1 cellular context compared by ENCODE assay signal in the genomic region with DNA sequence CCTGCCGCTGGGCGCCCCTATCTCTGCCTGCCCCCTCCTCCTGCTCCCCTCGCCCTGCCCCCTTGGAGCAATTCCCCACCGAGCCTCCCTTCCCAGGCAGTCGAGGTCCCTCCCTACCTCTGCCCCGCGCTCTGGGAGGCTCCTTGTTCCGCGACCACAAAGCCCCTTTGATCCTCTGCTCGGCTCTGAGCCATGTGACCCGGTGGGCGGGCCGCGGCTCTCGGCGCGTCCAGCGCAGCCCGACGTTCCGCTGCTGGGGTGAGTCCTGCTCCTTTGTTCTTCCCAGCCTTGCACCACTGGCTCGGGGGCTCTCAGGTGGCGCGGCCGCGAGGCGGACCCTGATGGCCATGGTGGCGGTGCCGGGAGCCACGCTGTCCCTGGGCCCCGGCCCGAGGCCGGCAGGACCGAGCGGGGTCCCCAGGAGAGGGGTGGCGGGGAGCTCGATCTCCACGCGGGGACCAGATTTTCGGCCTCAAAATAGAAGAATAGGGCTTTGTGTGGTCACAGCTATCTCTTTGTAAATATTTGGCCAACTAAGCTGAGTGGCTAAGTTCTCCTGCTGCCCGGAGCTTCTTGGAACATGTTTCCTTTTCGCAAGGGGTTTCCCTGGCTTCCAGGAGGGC.
TF ChIP-seq lines count a peak whose summit lies in the region.

No MANE protein-coding gene starts in this region.

TF ChIP-seq in HepG2, 621 proteins besides CTCF, POLR2A, EP300 and RAD21 (continued from another document and continues in another):
- TF ChIP-seq, protein P1, sequence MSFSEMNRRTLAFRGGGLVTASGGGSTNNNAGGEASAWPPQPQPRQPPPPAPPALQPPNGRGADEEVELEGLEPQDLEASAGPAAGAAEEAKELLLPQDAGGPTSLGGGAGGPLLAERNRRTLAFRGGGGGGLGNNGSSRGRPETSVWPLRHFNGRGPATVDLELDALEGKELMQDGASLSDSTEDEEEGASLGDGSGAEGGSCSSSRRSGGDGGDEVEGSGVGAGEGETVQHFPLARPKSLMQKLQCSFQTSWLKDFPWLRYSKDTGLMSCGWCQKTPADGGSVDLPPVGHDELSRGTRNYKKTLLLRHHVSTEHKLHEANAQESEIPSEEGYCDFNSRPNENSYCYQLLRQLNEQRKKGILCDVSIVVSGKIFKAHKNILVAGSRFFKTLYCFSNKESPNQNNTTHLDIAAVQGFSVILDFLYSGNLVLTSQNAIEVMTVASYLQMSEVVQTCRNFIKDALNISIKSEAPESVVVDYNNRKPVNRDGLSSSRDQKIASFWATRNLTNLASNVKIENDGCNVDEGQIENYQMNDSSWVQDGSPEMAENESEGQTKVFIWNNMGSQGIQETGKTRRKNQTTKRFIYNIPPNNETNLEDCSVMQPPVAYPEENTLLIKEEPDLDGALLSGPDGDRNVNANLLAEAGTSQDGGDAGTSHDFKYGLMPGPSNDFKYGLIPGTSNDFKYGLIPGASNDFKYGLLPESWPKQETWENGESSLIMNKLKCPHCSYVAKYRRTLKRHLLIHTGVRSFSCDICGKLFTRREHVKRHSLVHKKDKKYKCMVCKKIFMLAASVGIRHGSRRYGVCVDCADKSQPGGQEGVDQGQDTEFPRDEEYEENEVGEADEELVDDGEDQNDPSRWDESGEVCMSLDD (CRISPR knock-in tag; IDR thresholded peaks at IDR 0.05; ENCODE audit: borderline replicate concordance): no peak; the same call in 1 of the 2 replicates
- TF ChIP-seq ZBTB1 (CRISPR knock-in tag; IDR thresholded peaks at IDR 0.05; ENCODE audit: borderline replicate concordance) (no peak), BRCA1 (CRISPR knock-in tag; IDR thresholded peaks at IDR 0.05) (no peak; the same call in 1 of the 2 replicates), TBL1XR1 (IDR thresholded peaks at IDR 0.05; ENCODE audit: borderline replicate concordance, low read length, partially characterized antibody) (peak; percentile 36), BORCS8-MEF2B (CRISPR knock-in tag; IDR thresholded peaks at IDR 0.05) (peak; percentile 94), TAF15 (IDR thresholded peaks at IDR 0.05; ENCODE audit: low read depth, low read length, poor library complexity, severe bottlenecking) (peak; percentile 85), SMAD3 (CRISPR knock-in tag; IDR thresholded peaks at IDR 0.05) (no peak), ZNF644 (CRISPR knock-in tag; IDR thresholded peaks at IDR 0.05; ENCODE audit: low read depth) (no peak), HOXA3 (CRISPR knock-in tag; IDR thresholded peaks at IDR 0.05) (peak; percentile 93), ZNF737 (CRISPR knock-in tag; IDR thresholded peaks at IDR 0.05; ENCODE audit: borderline replicate concordance) (no peak), ZIK1 (CRISPR knock-in tag; IDR thresholded peaks at IDR 0.05; ENCODE audit: borderline replicate concordance, low read depth) (peak; percentile 90; the same call in 1 of the 2 replicates), ZNF530 (CRISPR knock-in tag; IDR thresholded peaks at IDR 0.05; ENCODE audit: low read depth) (no peak), ZNF790 (CRISPR knock-in tag; IDR thresholded peaks at IDR 0.05; ENCODE audit: borderline replicate concordance) (peak; percentile 53; the same call in 1 of the 2 replicates), ZSCAN22 (CRISPR knock-in tag; IDR thresholded peaks at IDR 0.05) (no peak), FOXA3 (CRISPR knock-in tag; IDR thresholded peaks at IDR 0.05) (peak; percentile 30; the same call in 1 of the 2 replicates), SKI (IDR thresholded peaks at IDR 0.05; ENCODE audit: partially characterized antibody) (peak; percentile 72), TBX3 (IDR thresholded peaks at IDR 0.05; ENCODE audit: borderline replicate concordance) (peak; percentile 10; the same call in 1 of the 2 replicates), FOXC1 (CRISPR knock-in tag; IDR thresholded peaks at IDR 0.05; ENCODE audit: borderline replicate concordance) (peak; percentile 21; the same call in 1 of the 2 replicates), GTF2F1 (IDR thresholded peaks at IDR 0.05; ENCODE audit: low read length) (no peak), HNF4A (CRISPR knock-in tag; IDR thresholded peaks at IDR 0.05) (peak; percentile 70), PAX8 (CRISPR knock-in tag; IDR thresholded peaks at IDR 0.05; ENCODE audit: borderline replicate concordance) (no peak), MXI1 (IDR thresholded peaks at IDR 0.05; ENCODE audit: borderline replicate concordance, low read depth, low read length) (peak; percentile 92; the same call in 1 of the 3 replicates), KDM2A (CRISPR knock-in tag; IDR thresholded peaks at IDR 0.05; ENCODE audit: borderline replicate concordance, low read depth) (peak; percentile 83), ISX (CRISPR knock-in tag; conservative IDR thresholded peaks at IDR 0.05) (0 out of 2 replicates have a peak, but pooled peaks have one; percentile 80), TRIM24 (CRISPR knock-in tag; IDR thresholded peaks at IDR 0.05) (no peak; the same call in 1 of the 2 replicates), U2AF2 (IDR thresholded peaks at IDR 0.05; ENCODE audit: low read depth, low read length) (no peak), NFKBIZ (CRISPR knock-in tag; IDR thresholded peaks at IDR 0.05) (no peak), ZSCAN25 (CRISPR knock-in tag; IDR thresholded peaks at IDR 0.05) (no peak; the same call in 1 of the 2 replicates), ZBTB8A (CRISPR knock-in tag; IDR thresholded peaks at IDR 0.05; ENCODE audit: borderline replicate concordance, low read depth) (no peak; the same call in 1 of the 2 replicates), NR2F6 (IDR thresholded peaks at IDR 0.05) (peak; percentile 39), NR2F6 (CRISPR knock-in tag; IDR thresholded peaks at IDR 0.05) (peak; percentile 82; the same call in 1 of the 2 replicates), NBN (conservative IDR thresholded peaks at IDR 0.05) (no peak), ZNF484 (CRISPR knock-in tag; IDR thresholded peaks at IDR 0.05; ENCODE audit: borderline replicate concordance, low read depth) (no peak), PCBP2 (optimal IDR thresholded peaks at IDR 0.05; ENCODE audit: low read depth, low read length, poor library complexity, severe bottlenecking) (no peak), TEAD2 (CRISPR knock-in tag; IDR thresholded peaks at IDR 0.05) (no peak), ZNF747 (CRISPR knock-in tag; IDR thresholded peaks at IDR 0.05; ENCODE audit: borderline replicate concordance) (peak; percentile 89; the same call in 1 of the 2 replicates), CENPT (CRISPR knock-in tag; IDR thresholded peaks at IDR 0.05; ENCODE audit: low read depth) (0 out of 2 replicates have a peak, but pooled peaks have one; percentile 4), PHF21A (CRISPR knock-in tag; IDR thresholded peaks at IDR 0.05) (0 out of 2 replicates have a peak, but pooled peaks have one; percentile 66), MYC (CRISPR knock-in tag; IDR thresholded peaks at IDR 0.05; ENCODE audit: borderline replicate concordance) (peak; percentile 92), ZZZ3 (CRISPR knock-in tag; IDR thresholded peaks at IDR 0.05; ENCODE audit: borderline replicate concordance) (no peak), RAD51 (IDR thresholded peaks at IDR 0.05; ENCODE audit: borderline replicate concordance) (peak; percentile 86), AKAP8 (CRISPR knock-in tag; IDR thresholded peaks at IDR 0.05) (peak; percentile 87; the same call in 1 of the 2 replicates), CEBPG (CRISPR knock-in tag; IDR thresholded peaks at IDR 0.05) (peak; percentile 65), RFXANK (CRISPR knock-in tag; IDR thresholded peaks at IDR 0.05) (no peak), ZNF850 (CRISPR knock-in tag; conservative IDR thresholded peaks at IDR 0.05) (no peak), ZNF619 (CRISPR knock-in tag; IDR thresholded peaks at IDR 0.05) (no peak), BHLHE40 (IDR thresholded peaks at IDR 0.05; ENCODE audit: low read length) (no peak), SALL1 (CRISPR knock-in tag; IDR thresholded peaks at IDR 0.05) (peak; percentile 84), FOXM1 (CRISPR knock-in tag; IDR thresholded peaks at IDR 0.05) (no peak), ZSCAN30 (CRISPR knock-in tag; IDR thresholded peaks at IDR 0.05) (peak; percentile 81)
- TF ChIP-seq, protein P2, sequence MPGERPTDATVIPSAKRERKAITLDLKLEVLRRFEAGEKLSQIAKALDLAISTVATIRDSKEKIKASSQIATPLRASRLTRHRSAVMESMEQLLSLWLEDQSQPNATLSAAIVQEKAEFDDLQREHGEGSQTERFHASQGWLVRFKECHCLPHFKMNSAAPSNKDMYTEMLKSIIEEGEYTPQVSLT (CRISPR knock-in tag; IDR thresholded peaks at IDR 0.05; ENCODE audit: borderline replicate concordance, low read depth): no peak
- TF ChIP-seq, protein P3, sequence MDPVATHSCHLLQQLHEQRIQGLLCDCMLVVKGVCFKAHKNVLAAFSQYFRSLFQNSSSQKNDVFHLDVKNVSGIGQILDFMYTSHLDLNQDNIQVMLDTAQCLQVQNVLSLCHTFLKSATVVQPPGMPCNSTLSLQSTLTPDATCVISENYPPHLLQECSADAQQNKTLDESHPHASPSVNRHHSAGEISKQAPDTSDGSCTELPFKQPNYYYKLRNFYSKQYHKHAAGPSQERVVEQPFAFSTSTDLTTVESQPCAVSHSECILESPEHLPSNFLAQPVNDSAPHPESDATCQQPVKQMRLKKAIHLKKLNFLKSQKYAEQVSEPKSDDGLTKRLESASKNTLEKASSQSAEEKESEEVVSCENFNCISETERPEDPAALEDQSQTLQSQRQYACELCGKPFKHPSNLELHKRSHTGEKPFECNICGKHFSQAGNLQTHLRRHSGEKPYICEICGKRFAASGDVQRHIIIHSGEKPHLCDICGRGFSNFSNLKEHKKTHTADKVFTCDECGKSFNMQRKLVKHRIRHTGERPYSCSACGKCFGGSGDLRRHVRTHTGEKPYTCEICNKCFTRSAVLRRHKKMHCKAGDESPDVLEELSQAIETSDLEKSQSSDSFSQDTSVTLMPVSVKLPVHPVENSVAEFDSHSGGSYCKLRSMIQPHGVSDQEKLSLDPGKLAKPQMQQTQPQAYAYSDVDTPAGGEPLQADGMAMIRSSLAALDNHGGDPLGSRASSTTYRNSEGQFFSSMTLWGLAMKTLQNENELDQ (CRISPR knock-in tag; IDR thresholded peaks at IDR 0.05; ENCODE audit: borderline replicate concordance): peak; percentile 39; the same call in 1 of the 2 replicates
- TF ChIP-seq, protein P4, sequence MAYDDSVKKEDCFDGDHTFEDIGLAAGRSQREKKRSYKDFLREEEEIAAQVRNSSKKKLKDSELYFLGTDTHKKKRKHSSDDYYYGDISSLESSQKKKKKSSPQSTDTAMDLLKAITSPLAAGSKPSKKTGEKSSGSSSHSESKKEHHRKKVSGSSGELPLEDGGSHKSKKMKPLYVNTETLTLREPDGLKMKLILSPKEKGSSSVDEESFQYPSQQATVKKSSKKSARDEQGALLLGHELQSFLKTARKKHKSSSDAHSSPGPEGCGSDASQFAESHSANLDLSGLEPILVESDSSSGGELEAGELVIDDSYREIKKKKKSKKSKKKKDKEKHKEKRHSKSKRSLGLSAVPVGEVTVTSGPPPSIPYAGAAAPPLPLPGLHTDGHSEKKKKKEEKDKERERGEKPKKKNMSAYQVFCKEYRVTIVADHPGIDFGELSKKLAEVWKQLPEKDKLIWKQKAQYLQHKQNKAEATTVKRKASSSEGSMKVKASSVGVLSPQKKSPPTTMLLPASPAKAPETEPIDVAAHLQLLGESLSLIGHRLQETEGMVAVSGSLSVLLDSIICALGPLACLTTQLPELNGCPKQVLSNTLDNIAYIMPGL (CRISPR knock-in tag; IDR thresholded peaks at IDR 0.05; ENCODE audit: borderline replicate concordance in 1 of 2, low read depth in 1 of 2): peak in 1 of 2 experiments; percentile 57; a peak in 2 of 4 replicates
- TF ChIP-seq, protein P5, sequence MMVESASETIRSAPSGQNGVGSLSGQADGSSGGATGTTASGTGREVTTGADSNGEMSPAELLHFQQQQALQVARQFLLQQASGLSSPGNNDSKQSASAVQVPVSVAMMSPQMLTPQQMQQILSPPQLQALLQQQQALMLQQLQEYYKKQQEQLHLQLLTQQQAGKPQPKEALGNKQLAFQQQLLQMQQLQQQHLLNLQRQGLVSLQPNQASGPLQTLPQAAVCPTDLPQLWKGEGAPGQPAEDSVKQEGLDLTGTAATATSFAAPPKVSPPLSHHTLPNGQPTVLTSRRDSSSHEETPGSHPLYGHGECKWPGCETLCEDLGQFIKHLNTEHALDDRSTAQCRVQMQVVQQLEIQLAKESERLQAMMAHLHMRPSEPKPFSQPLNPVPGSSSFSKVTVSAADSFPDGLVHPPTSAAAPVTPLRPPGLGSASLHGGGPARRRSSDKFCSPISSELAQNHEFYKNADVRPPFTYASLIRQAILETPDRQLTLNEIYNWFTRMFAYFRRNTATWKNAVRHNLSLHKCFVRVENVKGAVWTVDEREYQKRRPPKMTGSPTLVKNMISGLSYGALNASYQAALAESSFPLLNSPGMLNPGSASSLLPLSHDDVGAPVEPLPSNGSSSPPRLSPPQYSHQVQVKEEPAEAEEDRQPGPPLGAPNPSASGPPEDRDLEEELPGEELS (CRISPR knock-in tag; IDR thresholded peaks at IDR 0.05): peak; percentile 62
- TF ChIP-seq, protein P6, sequence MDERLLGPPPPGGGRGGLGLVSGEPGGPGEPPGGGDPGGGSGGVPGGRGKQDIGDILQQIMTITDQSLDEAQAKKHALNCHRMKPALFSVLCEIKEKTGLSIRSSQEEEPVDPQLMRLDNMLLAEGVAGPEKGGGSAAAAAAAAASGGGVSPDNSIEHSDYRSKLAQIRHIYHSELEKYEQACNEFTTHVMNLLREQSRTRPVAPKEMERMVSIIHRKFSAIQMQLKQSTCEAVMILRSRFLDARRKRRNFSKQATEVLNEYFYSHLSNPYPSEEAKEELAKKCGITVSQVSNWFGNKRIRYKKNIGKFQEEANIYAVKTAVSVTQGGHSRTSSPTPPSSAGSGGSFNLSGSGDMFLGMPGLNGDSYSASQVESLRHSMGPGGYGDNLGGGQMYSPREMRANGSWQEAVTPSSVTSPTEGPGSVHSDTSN (CRISPR knock-in tag; IDR thresholded peaks at IDR 0.05): no peak; the same call in 1 of the 2 replicates
- TF ChIP-seq, protein P7, sequence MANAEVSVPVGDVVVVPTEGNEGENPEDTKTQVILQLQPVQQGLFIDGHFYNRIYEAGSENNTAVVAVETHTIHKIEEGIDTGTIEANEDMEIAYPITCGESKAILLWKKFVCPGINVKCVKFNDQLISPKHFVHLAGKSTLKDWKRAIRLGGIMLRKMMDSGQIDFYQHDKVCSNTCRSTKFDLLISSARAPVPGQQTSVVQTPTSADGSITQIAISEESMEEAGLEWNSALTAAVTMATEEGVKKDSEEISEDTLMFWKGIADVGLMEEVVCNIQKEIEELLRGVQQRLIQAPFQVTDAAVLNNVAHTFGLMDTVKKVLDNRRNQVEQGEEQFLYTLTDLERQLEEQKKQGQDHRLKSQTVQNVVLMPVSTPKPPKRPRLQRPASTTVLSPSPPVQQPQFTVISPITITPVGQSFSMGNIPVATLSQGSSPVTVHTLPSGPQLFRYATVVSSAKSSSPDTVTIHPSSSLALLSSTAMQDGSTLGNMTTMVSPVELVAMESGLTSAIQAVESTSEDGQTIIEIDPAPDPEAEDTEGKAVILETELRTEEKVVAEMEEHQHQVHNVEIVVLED (CRISPR knock-in tag; IDR thresholded peaks at IDR 0.05; ENCODE audit: borderline replicate concordance): peak; percentile 85
